Comparison of ENCODE assay signal across 1 cellular context in genomic region chr5:139733698-139734491, GRCh38.
TF ChIP-seq lines count a peak whose summit lies in the region.

No MANE protein-coding gene starts in this region.

TF ChIP-seq in HepG2, 621 proteins besides CTCF, POLR2A, EP300 and RAD21 (continued from another document and continues in another):
- peak; percentile 47; the same call in 1 of the 2 replicates for TF ChIP-seq ZNF800 (CRISPR knock-in tag; IDR thresholded peaks at IDR 0.05)
- TF ChIP-seq ARNT2 (CRISPR knock-in tag; IDR thresholded peaks at IDR 0.05; ENCODE audit: low read depth), result peak; percentile 56
- TF ChIP-seq POGZ (CRISPR knock-in tag; IDR thresholded peaks at IDR 0.05), result peak; percentile 83
- TF ChIP-seq AGO2 (optimal IDR thresholded peaks at IDR 0.05; ENCODE audit: low read depth, low read length), result peak; percentile 93
- no peak for TF ChIP-seq ZNF839 (CRISPR knock-in tag; IDR thresholded peaks at IDR 0.05; ENCODE audit: borderline replicate concordance)
- no peak for TF ChIP-seq HHEX (CRISPR knock-in tag; IDR thresholded peaks at IDR 0.05)
- peak; percentile 66; the same call in 1 of the 2 replicates for TF ChIP-seq ZSCAN25 (CRISPR knock-in tag; IDR thresholded peaks at IDR 0.05)
- TF ChIP-seq MAF1 (CRISPR knock-in tag; IDR thresholded peaks at IDR 0.05; ENCODE audit: borderline replicate concordance), result peak; percentile 72; the same call in 1 of the 2 replicates
- TF ChIP-seq DRAP1 (CRISPR knock-in tag; IDR thresholded peaks at IDR 0.05), result peak; percentile 94
- TF ChIP-seq TCF7L2 (IDR thresholded peaks at IDR 0.05; ENCODE audit: low read depth, low read length), result no peak
- TF ChIP-seq SCMH1 (CRISPR knock-in tag; IDR thresholded peaks at IDR 0.05; ENCODE audit: borderline replicate concordance), result no peak
- TF ChIP-seq ZNF431 (CRISPR knock-in tag; IDR thresholded peaks at IDR 0.05; ENCODE audit: borderline replicate concordance, low read depth), result no peak
- no peak for TF ChIP-seq HNRNPK (IDR thresholded peaks at IDR 0.05; ENCODE audit: low read depth, low read length, poor library complexity, severe bottlenecking)
- no peak for TF ChIP-seq ELF1 (CRISPR knock-in tag; IDR thresholded peaks at IDR 0.05)
- TF ChIP-seq RBFOX2 (IDR thresholded peaks at IDR 0.05; ENCODE audit: low read depth, low read length), result peak; percentile 96
- no peak for TF ChIP-seq ARID3A (IDR thresholded peaks at IDR 0.05; ENCODE audit: low read depth, low read length)
- TF ChIP-seq CC2D1A (CRISPR knock-in tag; IDR thresholded peaks at IDR 0.05), result no peak
- no peak for TF ChIP-seq SYNCRIP (IDR thresholded peaks at IDR 0.05; ENCODE audit: insufficient read depth, low read depth, low read length)
- TF ChIP-seq KDM6A (CRISPR knock-in tag; IDR thresholded peaks at IDR 0.05; ENCODE audit: low read depth), result peak; percentile 89
- no peak for TF ChIP-seq ATRX (CRISPR knock-in tag; IDR thresholded peaks at IDR 0.05; ENCODE audit: borderline replicate concordance)
- TF ChIP-seq ZNF747 (CRISPR knock-in tag; IDR thresholded peaks at IDR 0.05; ENCODE audit: borderline replicate concordance), result no peak; the same call in 1 of the 2 replicates
- TF ChIP-seq ZBTB7B (CRISPR knock-in tag; IDR thresholded peaks at IDR 0.05), result peak; percentile 97
- TF ChIP-seq ZNF136 (CRISPR knock-in tag; IDR thresholded peaks at IDR 0.05; ENCODE audit: low read depth), result no peak; the same call in 1 of the 2 replicates
- peak; percentile 55 for TF ChIP-seq SRSF1 (optimal IDR thresholded peaks at IDR 0.05; ENCODE audit: low read depth, low read length)
- peak; percentile 92 for TF ChIP-seq TBX2 (CRISPR knock-in tag; IDR thresholded peaks at IDR 0.05; ENCODE audit: borderline replicate concordance)
- TF ChIP-seq ZNF781 (CRISPR knock-in tag; IDR thresholded peaks at IDR 0.05; ENCODE audit: borderline replicate concordance, not compliant biosample characterization), result peak; percentile 35
- 0 out of 2 replicates have a peak, but pooled peaks have one; percentile 34 for TF ChIP-seq ZNF530 (CRISPR knock-in tag; IDR thresholded peaks at IDR 0.05; ENCODE audit: low read depth)
- TF ChIP-seq SNAPC4 (CRISPR knock-in tag; IDR thresholded peaks at IDR 0.05), result peak; percentile 32
- TF ChIP-seq GTF2F1 (IDR thresholded peaks at IDR 0.05; ENCODE audit: low read length), result peak; percentile 50; the same call in 1 of the 2 replicates
- no peak for TF ChIP-seq FOXO4 (CRISPR knock-in tag; conservative IDR thresholded peaks at IDR 0.05)
- TF ChIP-seq TAF15 (IDR thresholded peaks at IDR 0.05; ENCODE audit: low read depth, low read length, poor library complexity, severe bottlenecking), result peak; percentile 76
- peak; percentile 56 for TF ChIP-seq CEBPG (CRISPR knock-in tag; IDR thresholded peaks at IDR 0.05)
- TF ChIP-seq PHB2 (IDR thresholded peaks at IDR 0.05; ENCODE audit: partially characterized antibody), result no peak
- TF ChIP-seq ZBTB37 (CRISPR knock-in tag; IDR thresholded peaks at IDR 0.05), result peak; percentile 93
- TF ChIP-seq NFATC3 (CRISPR knock-in tag; IDR thresholded peaks at IDR 0.05), result no peak
- no peak for TF ChIP-seq JUNB (CRISPR knock-in tag; IDR thresholded peaks at IDR 0.05; ENCODE audit: borderline replicate concordance)
- no peak for TF ChIP-seq ELK4 (CRISPR knock-in tag; IDR thresholded peaks at IDR 0.05; ENCODE audit: borderline replicate concordance)
- peak; percentile 91 for TF ChIP-seq SAP130 (CRISPR knock-in tag; IDR thresholded peaks at IDR 0.05; ENCODE audit: low read depth)
- TF ChIP-seq ZNF296 (CRISPR knock-in tag; conservative IDR thresholded peaks at IDR 0.05), result 0 out of 2 replicates have a peak, but pooled peaks have one; percentile 42
- TF ChIP-seq TFE3 (CRISPR knock-in tag; IDR thresholded peaks at IDR 0.05), result 0 out of 2 replicates have a peak, but pooled peaks have one; percentile 19
- TF ChIP-seq RERE (CRISPR knock-in tag; IDR thresholded peaks at IDR 0.05; ENCODE audit: low read depth), result no peak; the same call in 1 of the 2 replicates
